In genomic region chr11:43401252-43401651, GRCh38 we compare ENCODE assay signal across 9 cellular contexts.
"Had no signal": no experiment of that assay in that cellular context is flagged by ENCODE, and none has a peak within 500 bp of the region (broad histone marks: within the 10 kb centered on the region; RNA-seq: fewer than 3 reads in every experiment).

No MANE protein-coding gene starts in this region.

- ATAC-seq: GM23338, K562 had no signal

- DNase-seq: H9, HCEC 1CT, IMR-90, KG1 had no signal

- H3K4me3 ChIP-seq: GM23338, K562 had no signal

- FAIRE-seq: H1, H54, K562 had no signal

- H3K27ac ChIP-seq: HL-60 had no signal
